In the genomic region with DNA sequence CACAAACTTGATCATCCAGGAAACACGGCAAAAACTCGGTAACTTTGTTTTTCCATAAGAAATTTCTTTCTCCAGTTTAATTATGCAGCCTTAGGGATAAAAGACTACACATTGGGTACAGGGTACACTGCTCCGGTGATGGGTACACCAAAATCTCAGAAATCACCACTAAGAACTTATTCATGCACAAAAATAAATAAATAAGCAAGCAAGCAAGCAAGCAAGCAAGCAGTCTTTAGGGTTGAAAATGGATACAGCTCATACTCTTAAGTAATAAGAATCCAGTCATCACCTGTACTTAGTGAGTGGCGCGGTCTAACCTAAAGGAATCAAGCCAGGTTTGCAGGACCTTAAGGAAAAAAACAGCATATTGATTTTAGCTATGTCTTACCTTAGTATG, we compare ENCODE assay signal across 9 cellular contexts. TPM values are rescaled to one million over a fixed set of nuclear protein-coding genes. Genes with fewer than 3 reads are reported as not detected.
"Had no signal": no experiment of that assay in that cellular context is flagged by ENCODE, and none has a peak within 500 bp of the region (broad histone marks: within the 10 kb centered on the region; RNA-seq: fewer than 3 reads in every experiment).

No MANE protein-coding gene starts in this region.

- DNase-seq: GDM1, GF-D8 had no signal

- FAIRE-seq: G401.6, GM12878, GM12891, GM12892, GM18507, GM19239 had no signal

- ATAC-seq: GM12878 had no signal

- H3K4me3 ChIP-seq: GM12878 had no signal

RNA-seq across cellular contexts. Expression of gene UCMA, which starts 42.8 kb away (rescaled TPM):
- total RNA-seq: G401, GM12878 had no signal
